ENCODE assay signal across 30 cellular contexts in the genomic region with DNA sequence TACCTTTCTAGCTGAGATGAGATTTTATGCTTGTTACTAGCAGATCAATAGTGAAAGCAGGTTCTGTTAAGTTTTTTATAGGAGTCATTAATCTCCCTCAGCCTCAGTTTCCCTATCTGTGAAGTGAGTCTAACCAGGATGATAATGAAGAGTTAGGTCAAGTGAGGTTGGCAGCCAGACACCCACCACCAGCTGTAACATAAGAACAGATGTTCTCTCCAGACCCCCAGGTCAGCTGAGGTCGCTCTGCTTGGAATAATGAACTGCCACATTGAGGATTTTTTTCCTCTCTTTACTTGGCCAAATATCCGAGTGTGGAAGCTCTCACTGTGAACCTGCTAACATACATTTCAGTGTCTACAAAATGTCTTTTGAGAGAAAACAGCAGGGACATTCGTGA.
"Had no signal": no experiment of that assay in that cellular context is flagged by ENCODE, and none has a peak within 500 bp of the region (broad histone marks: within the 10 kb centered on the region; RNA-seq: fewer than 3 reads in every experiment).

No MANE protein-coding gene starts in this region.

- H3K9me3 Mint-ChIP-seq: immature natural killer cell; naive B cell; natural killer cell; stimulated activated effector memory CD8-positive, alpha-beta T cell treated with anti-CD3 and anti-CD28 coated beads, Interleukin-12 subunit alpha, Interleukin-12 subunit beta, amount 100 ng/mL, for 72 hours; stimulated activated naive CD8-positive, alpha-beta T cell treated with anti-CD3 and anti-CD28 coated beads, Interleukin-15, Interleukin-2, amounts not matched to agents 100 ng/mL and 50 ng/mL, for 24 hours had no signal

- H3K27ac Mint-ChIP-seq: immature natural killer cell; natural killer cell; stimulated activated effector memory CD8-positive, alpha-beta T cell treated with anti-CD3 and anti-CD28 coated beads, Interleukin-12 subunit alpha, Interleukin-12 subunit beta, amount 100 ng/mL, for 72 hours; stimulated activated naive CD8-positive, alpha-beta T cell treated with anti-CD3 and anti-CD28 coated beads, Interleukin-15, Interleukin-2, amounts not matched to agents 100 ng/mL and 50 ng/mL, for 24 hours had no signal

- H3K27me3 ChIP-seq: left lung, pancreas, sigmoid colon, spleen, suprapubic skin, tibial artery, upper lobe of right lung had no signal

- DNase-seq: hypothalamus; immature natural killer cell; kidney; left colon; left lung; lower lobe of right lung; mammary epithelial cell; mesenchymal stem cell; naive B cell; natural killer cell; nucleus accumbens; pancreas; posterior cingulate gyrus; retina; right cardiac atrium; sigmoid colon; small intestine; spleen; stimulated activated CD4-positive, alpha-beta T cell treated with anti-CD3 and anti-CD28 coated beads, Interleukin-4, amount 100 ng/mL, for 24 hours; stimulated activated naive CD4-positive, alpha-beta T cell; tibial artery; trophoblast cell; upper lobe of right lung had no signal

- H3K4me1 Mint-ChIP-seq: immature natural killer cell, naive B cell had no signal

- H3K4me3 ChIP-seq: left lung, lower lobe of right lung, pancreas, prostate gland, sigmoid colon, spleen, suprapubic skin, thoracic aorta, tibial artery, upper lobe of right lung had no signal

- H3K36me3 ChIP-seq: left lung, lower lobe of right lung, pancreas, prostate gland, sigmoid colon, spleen, suprapubic skin, thoracic aorta, tibial artery, upper lobe of right lung had no signal

- H3K4me3 Mint-ChIP-seq: immature natural killer cell; naive B cell; natural killer cell; stimulated activated effector memory CD8-positive, alpha-beta T cell treated with anti-CD3 and anti-CD28 coated beads, Interleukin-12 subunit alpha, Interleukin-12 subunit beta, amount 100 ng/mL, for 72 hours; stimulated activated naive CD8-positive, alpha-beta T cell treated with anti-CD3 and anti-CD28 coated beads, Interleukin-15, Interleukin-2, amounts not matched to agents 100 ng/mL and 50 ng/mL, for 24 hours had no signal

- H3K27me3 Mint-ChIP-seq: naive B cell; stimulated activated naive CD8-positive, alpha-beta T cell treated with anti-CD3 and anti-CD28 coated beads, Interleukin-15, Interleukin-2, amounts not matched to agents 100 ng/mL and 50 ng/mL, for 24 hours had no signal

- H3K27ac ChIP-seq: left lung, lower lobe of right lung, pancreas, prostate gland, sigmoid colon, spleen, suprapubic skin, thoracic aorta, tibial artery, upper lobe of right lung had no signal

- H3K9me3 ChIP-seq: left lung, lower lobe of right lung, pancreas, prostate gland, sigmoid colon, spleen, suprapubic skin, thoracic aorta, tibial artery, upper lobe of right lung had no signal

- H3K4me1 ChIP-seq: left lung, lower lobe of right lung, pancreas, prostate gland, spleen, suprapubic skin, upper lobe of right lung had no signal

- ATAC-seq: left colon; left lung; lower lobe of right lung; natural killer cell; pancreas; right cardiac atrium; stimulated activated effector memory CD8-positive, alpha-beta T cell treated with anti-CD3 and anti-CD28 coated beads, Interleukin-12 subunit alpha, Interleukin-12 subunit beta, amount 100 ng/mL, for 72 hours; upper lobe of right lung had no signal

- FAIRE-seq: islet of Langerhans, kidney, pancreas, small intestine, urothelium cell line had no signal

- H3K36me3 Mint-ChIP-seq: immature natural killer cell; natural killer cell; stimulated activated effector memory CD8-positive, alpha-beta T cell treated with anti-CD3 and anti-CD28 coated beads, Interleukin-12 subunit alpha, Interleukin-12 subunit beta, amount 100 ng/mL, for 72 hours had no signal
